In genomic region chr19:30423481-30423880, GRCh38 we compare ENCODE assay signal across 22 cellular contexts. TPM values are rescaled to one million over a fixed set of nuclear protein-coding genes. Genes with fewer than 3 reads are reported as not detected.
DNase-seq lines count a peak whose midpoint lies in the region; ATAC-seq and TF ChIP-seq lines count a peak whose summit lies in the region.
"Had no signal": no experiment of that assay in that cellular context is flagged by ENCODE, and none has a peak within 500 bp of the region (broad histone marks: within the 10 kb centered on the region; RNA-seq: fewer than 3 reads in every experiment).

No MANE protein-coding gene starts in this region.

- ATAC-seq in right cardiac atrium (peak; percentile 39 to 64), GM21515 (IDR thresholded peaks at IDR 0.05; ENCODE audit: unreplicated experiment) (no peak)

- peaks cover 13% of the 10 kb centered on the region for H3K9me3 Mint-ChIP-seq in glutamatergic neuron (ENCODE audit: unreplicated experiment)
- no peaks in the 10 kb centered on the region for H3K9me3 Mint-ChIP-seq in activated CD4-positive, alpha-beta memory T cell treated with anti-CD3 and anti-CD28 coated beads, Interleukin-2, amount 10 ng/mL, durations not matched to agents 7 days and 5 days
- H3K9me3 Mint-ChIP-seq: H9 had no signal

- H3K4me3 ChIP-seq in right cardiac atrium (ENCODE audit: low read length): no peak overlapping the region
- H3K4me3 ChIP-seq: BLaER1, MG63, Peyer's patch, SK-N-MC had no signal

- no peaks in the 10 kb centered on the region for H3K27me3 ChIP-seq in right cardiac atrium (ENCODE audit: control insufficient read depth, insufficient read depth)
- H3K27me3 ChIP-seq: BLaER1, MG63, Peyer's patch had no signal

- TF ChIP-seq CTCF in glutamatergic neuron (IDR thresholded peaks at IDR 0.05; ENCODE audit: partially characterized antibody, unreplicated experiment): no peak

- CTCF ChIA-PET in activated CD4-positive, alpha-beta memory T cell treated with anti-CD3 and anti-CD28 coated beads, Interleukin-2, amount 10 ng/mL, durations not matched to agents 7 days and 5 days (lab: Charles Lee): no interaction called here

- H3K4me1 Mint-ChIP-seq in glutamatergic neuron (ENCODE audit: low read depth, unreplicated experiment): peaks cover 39% of the 10 kb centered on the region
- H3K4me1 Mint-ChIP-seq in activated CD4-positive, alpha-beta memory T cell treated with anti-CD3 and anti-CD28 coated beads, Interleukin-2, amount 10 ng/mL, durations not matched to agents 7 days and 5 days: no peaks in the 10 kb centered on the region
- H3K4me1 Mint-ChIP-seq: CD4-positive, alpha-beta memory T cell; H9; IgD-negative memory B cell had no signal

- H3K36me3 Mint-ChIP-seq in glutamatergic neuron (ENCODE audit: unreplicated experiment): no peaks in the 10 kb centered on the region
- H3K36me3 Mint-ChIP-seq in activated CD4-positive, alpha-beta memory T cell treated with anti-CD3 and anti-CD28 coated beads, Interleukin-2, amount 10 ng/mL, durations not matched to agents 7 days and 5 days (ENCODE audit: low read depth): no peaks in the 10 kb centered on the region
- H3K36me3 Mint-ChIP-seq: CD4-positive, alpha-beta memory T cell; IgD-negative memory B cell had no signal

- H3K9me3 ChIP-seq in right cardiac atrium (ENCODE audit: control insufficient read depth, low read length): no peaks in the 10 kb centered on the region
- H3K9me3 ChIP-seq: BLaER1, MG63, Peyer's patch had no signal

- DNase-seq in Ammon's horn (ENCODE audit: low spot score): peak; percentile 27
- DNase-seq in NCI-H2171 (lab: John Stamatoyannopoulos, UW): peak; percentile 80
- DNase-seq in glutamatergic neuron: peak; percentile 78
- DNase-seq in right cardiac atrium: peak in 1 of 3 donors; percentile 57
- no peak for DNase-seq in activated CD4-positive, alpha-beta memory T cell treated with anti-CD3 and anti-CD28 coated beads, Interleukin-2, amount 10 ng/mL, durations not matched to agents 7 days and 5 days
- DNase-seq in GM19240 (ENCODE audit: insufficient read length, low spot score): no peak
- no peak for DNase-seq in RKO (ENCODE audit: low spot score)
- DNase-seq: CD4-positive, alpha-beta memory T cell; H9; Karpas-422; MG63; NCI-H1048; NCI-H1436; NCI-H1930; NCI-H446; NCI-H69; Peyer's patch; SHP77 had no signal

- intact Hi-C loops in right cardiac atrium (cut with DNase I): no loop called here

- POLR2A ChIA-PET in activated CD4-positive, alpha-beta memory T cell treated with anti-CD3 and anti-CD28 coated beads, Interleukin-2, amount 10 ng/mL, durations not matched to agents 7 days and 5 days (lab: Charles Lee): no interaction called here

- H3K27ac ChIP-seq in right cardiac atrium (ENCODE audit: low read length): no peak overlapping the region
- H3K27ac ChIP-seq: BLaER1, Peyer's patch, SK-N-MC had no signal

- WGBS in right cardiac atrium: 54% methylated on average over 11 of the region's 11 CpGs

- H3K27ac Mint-ChIP-seq in glutamatergic neuron (ENCODE audit: unreplicated experiment): no peak overlapping the region
- no peak overlapping the region for H3K27ac Mint-ChIP-seq in activated CD4-positive, alpha-beta memory T cell treated with anti-CD3 and anti-CD28 coated beads, Interleukin-2, amount 10 ng/mL, durations not matched to agents 7 days and 5 days
- H3K27ac Mint-ChIP-seq: CD4-positive, alpha-beta memory T cell; H9; IgD-negative memory B cell had no signal

- H3K27me3 Mint-ChIP-seq in glutamatergic neuron (ENCODE audit: unreplicated experiment): peaks cover 11% of the 10 kb centered on the region
- H3K27me3 Mint-ChIP-seq in activated CD4-positive, alpha-beta memory T cell treated with anti-CD3 and anti-CD28 coated beads, Interleukin-2, amount 10 ng/mL, durations not matched to agents 7 days and 5 days: no peaks in the 10 kb centered on the region

- peak overlapping the region; percentile 34 for H3K4me3 Mint-ChIP-seq in glutamatergic neuron (ENCODE audit: unreplicated experiment)
- H3K4me3 Mint-ChIP-seq in activated CD4-positive, alpha-beta memory T cell treated with anti-CD3 and anti-CD28 coated beads, Interleukin-2, amount 10 ng/mL, durations not matched to agents 7 days and 5 days: no peak overlapping the region
- H3K4me3 Mint-ChIP-seq: CD4-positive, alpha-beta memory T cell; H9; IgD-negative memory B cell had no signal

- no peaks in the 10 kb centered on the region for H3K4me1 ChIP-seq in right cardiac atrium (ENCODE audit: control insufficient read depth, insufficient read depth, low read length)
- H3K4me1 ChIP-seq: BLaER1, Peyer's patch had no signal

RNA-seq across cellular contexts. Expression of gene ZNF536, which starts 51.3 kb away (rescaled TPM):
- 24.9 TPM for total RNA-seq in glutamatergic neuron (ENCODE audit: unreplicated experiment)
- total RNA-seq in right cardiac atrium: 1 to 10 TPM; 2.5 to 6.5 (median 5.0) TPM
- 2.5 TPM for polyA plus RNA-seq in right cardiac atrium
- not detected for total RNA-seq in activated CD4-positive, alpha-beta memory T cell treated with anti-CD3 and anti-CD28 coated beads, Interleukin-2, amount 10 ng/mL, durations not matched to agents 7 days and 5 days
- total RNA-seq: H9 had no signal
- polyA plus RNA-seq: CD4-positive, alpha-beta memory T cell; IgD-negative memory B cell had no signal

Comparison
In these comparisons a context has a peak if more than half of its experiments do, and no peak if none do; other contexts are left out.
1. DNase-seq: peak in Ammon's horn (single experiment), NCI-H2171 (single experiment) and glutamatergic neuron (single experiment); none in activated CD4-positive, alpha-beta memory T cell treated with anti-CD3 and anti-CD28 coated beads, Interleukin-2, amount 10 ng/mL, durations not matched to agents 7 days and 5 days (single experiment), GM19240 (single experiment) and RKO (single experiment).